Comparison of ENCODE assay signal across 21 cellular contexts in genomic region chr7:76231583-76231982, GRCh38. TPM values are rescaled to one million over a fixed set of nuclear protein-coding genes. Genes with fewer than 3 reads are reported as not detected.
"Had no signal": no experiment of that assay in that cellular context is flagged by ENCODE, and none has a peak within 500 bp of the region (broad histone marks: within the 10 kb centered on the region; RNA-seq: fewer than 3 reads in every experiment).

No MANE protein-coding gene starts in this region.

- H3K9me3 Mint-ChIP-seq: activated CD4-positive, alpha-beta T cell treated with anti-CD3 and anti-CD28 coated beads, Interleukin-2, amount 10 ng/mL, durations not matched to agents 7 days and 5 days; activated naive CD4-positive, alpha-beta T cell treated with anti-CD3 and anti-CD28 coated beads, Interleukin-2, amount 50 U/mL, for 72 hours; activated T-cell treated with anti-CD3 and anti-CD28 coated beads, Interleukin-2, amount 50 U/mL, for 72 hours; natural killer cell had no signal

- H3K4me3 ChIP-seq: body of pancreas, colonic mucosa, left ventricle myocardium inferior, skin epidermis, tibial nerve, uterus had no signal

- H3K4me1 ChIP-seq: colonic mucosa, uterus had no signal

- DNase-seq: activated CD4-positive, alpha-beta T cell treated with anti-CD3 and anti-CD28 coated beads, Interleukin-2, amount 10 ng/mL, durations not matched to agents 7 days and 5 days; activated CD4-positive, CD25-positive, alpha-beta regulatory T cell; activated CD8-positive, alpha-beta memory T cell treated with anti-CD3 and anti-CD28 coated beads, Interleukin-2, amount 50 U/mL, for 48 hours; activated gamma-delta T cell; activated T-cell treated with anti-CD3 and anti-CD28 coated beads, Interleukin-2, amount 50 U/mL, for 72 hours; amniotic stem cell; body of pancreas; central memory CD4-positive, alpha-beta T cell; colonic mucosa; left ventricle myocardium inferior; natural killer cell; nucleus accumbens; posterior cingulate gyrus; stimulated activated CD4-positive, alpha-beta T cell treated with anti-CD3 and anti-CD28 coated beads, Interleukin-4, amount 100 ng/mL, for 24 hours; stimulated activated naive CD4-positive, alpha-beta T cell; uterus had no signal

- H3K27ac Mint-ChIP-seq: activated CD4-positive, alpha-beta T cell treated with anti-CD3 and anti-CD28 coated beads, Interleukin-2, amount 10 ng/mL, durations not matched to agents 7 days and 5 days; activated naive CD4-positive, alpha-beta T cell treated with anti-CD3 and anti-CD28 coated beads, Interleukin-2, amount 50 U/mL, for 72 hours; activated T-cell treated with anti-CD3 and anti-CD28 coated beads, Interleukin-2, amount 50 U/mL, for 72 hours; natural killer cell had no signal

- H3K27me3 ChIP-seq: colonic mucosa had no signal

- H3K9me3 ChIP-seq: body of pancreas, colonic mucosa, left ventricle myocardium inferior, tibial nerve, uterus had no signal

- H3K27ac ChIP-seq: body of pancreas, colonic mucosa, left ventricle myocardium inferior, skin epidermis, tibial nerve, uterus had no signal

- ATAC-seq: activated naive CD4-positive, alpha-beta T cell treated with anti-CD3 and anti-CD28 coated beads, Interleukin-2, amount 50 U/mL, for 72 hours; activated T-cell treated with anti-CD3 and anti-CD28 coated beads, Interleukin-2, amount 50 U/mL, for 72 hours; body of pancreas; esophagus mucosa; natural killer cell had no signal

- H3K4me1 Mint-ChIP-seq: natural killer cell had no signal

- H3K36me3 Mint-ChIP-seq: natural killer cell had no signal

- FAIRE-seq: TTC549 had no signal

- H3K4me3 Mint-ChIP-seq: activated CD4-positive, alpha-beta T cell treated with anti-CD3 and anti-CD28 coated beads, Interleukin-2, amount 10 ng/mL, durations not matched to agents 7 days and 5 days; activated T-cell treated with anti-CD3 and anti-CD28 coated beads, Interleukin-2, amount 50 U/mL, for 72 hours; natural killer cell had no signal

- H3K36me3 ChIP-seq: colonic mucosa, left ventricle myocardium inferior, tibial nerve, uterus had no signal

RNA-seq across cellular contexts. Expression of gene SRRM3, which starts 29.9 kb away (rescaled TPM):
- total RNA-seq: activated CD4-positive, alpha-beta T cell treated with anti-CD3 and anti-CD28 coated beads, Interleukin-2, amount 10 ng/mL, durations not matched to agents 7 days and 5 days; activated naive CD4-positive, alpha-beta T cell treated with anti-CD3 and anti-CD28 coated beads, Interleukin-2, amount 50 U/mL, for 72 hours; natural killer cell had no signal
